Comparison of ENCODE assay signal across 36 cellular contexts in the genomic region with DNA sequence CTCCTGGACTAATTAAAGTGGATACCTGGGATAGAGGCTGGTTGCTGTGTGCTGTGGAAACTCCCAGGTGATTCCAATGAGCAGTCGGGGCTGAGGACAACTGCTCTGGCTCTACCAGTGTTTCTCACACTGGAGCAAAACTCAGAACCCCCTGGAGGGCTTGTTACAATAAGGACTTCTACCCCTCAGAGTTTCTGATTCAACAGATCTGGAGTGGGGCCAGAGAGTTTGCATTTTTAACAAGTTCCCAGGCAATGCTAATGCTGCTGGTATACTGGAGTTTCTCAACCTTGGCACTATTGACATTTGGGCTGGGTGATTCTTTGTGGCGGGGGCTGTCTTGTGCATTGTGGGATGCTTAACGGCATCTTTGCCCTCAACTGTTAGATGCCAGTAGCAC.
"Had no signal": no experiment of that assay in that cellular context is flagged by ENCODE, and none has a peak within 500 bp of the region (broad histone marks: within the 10 kb centered on the region; RNA-seq: fewer than 3 reads in every experiment).

No MANE protein-coding gene starts in this region.

- H3K27me3 ChIP-seq: body of pancreas had no signal

- FAIRE-seq: bronchial epithelial cell, colon, endometrium, endothelial cell of umbilical vein, frontal cortex had no signal

- H3K36me3 ChIP-seq: adrenal gland had no signal

- H3K36me3 Mint-ChIP-seq: activated CD4-positive, alpha-beta memory T cell treated with anti-CD3 and anti-CD28 coated beads for 36 hours; activated CD8-positive, alpha-beta memory T cell treated with anti-CD3 and anti-CD28 coated beads, Interleukin-2, amount 10 ng/mL, durations not matched to agents 7 days and 5 days; activated naive CD4-positive, alpha-beta T cell treated with anti-CD3 and anti-CD28 coated beads, Interleukin-2, amount 50 U/mL, for 24 hours; activated naive CD8-positive, alpha-beta T cell treated with anti-CD3 and anti-CD28 coated beads for 36 hours had no signal

- H3K9me3 Mint-ChIP-seq: activated CD4-positive, alpha-beta memory T cell treated with anti-CD3 and anti-CD28 coated beads for 36 hours; activated CD4-positive, alpha-beta T cell treated with anti-CD3 and anti-CD28 coated beads, Interleukin-2, amount 10 ng/mL, durations not matched to agents 24 days and 14 days; activated naive CD4-positive, alpha-beta T cell treated with anti-CD3 and anti-CD28 coated beads for 36 hours; activated naive CD4-positive, alpha-beta T cell treated with anti-CD3 and anti-CD28 coated beads, Interleukin-2, amount 50 U/mL, for 24 hours; activated naive CD8-positive, alpha-beta T cell treated with anti-CD3 and anti-CD28 coated beads for 36 hours; activated naive CD8-positive, alpha-beta T cell treated with anti-CD3 and anti-CD28 coated beads, Interleukin-2, amount 50 U/mL, for 24 hours; activated T-cell treated with anti-CD3 and anti-CD28 coated beads, Interleukin-2, amount 50 U/mL, for 24 hours; activated T-cell treated with anti-CD3 and anti-CD28 coated beads, Interleukin-2, amount 50 U/mL, for 72 hours; central memory CD8-positive, alpha-beta T cell; T-helper 2 cell treated with Interferon-gamma antibody and Interleukin-4, amounts not matched to agents 5 μg/mL and 100 μg/mL, for 36 hours had no signal

- H3K4me1 ChIP-seq: adrenal gland, body of pancreas had no signal

- DNase-seq: activated CD4-positive, alpha-beta memory T cell treated with anti-CD3 and anti-CD28 coated beads for 36 hours; activated CD4-positive, alpha-beta T cell treated with anti-CD3 and anti-CD28 coated beads for 36 hours; activated CD4-positive, alpha-beta T cell treated with anti-CD3 and anti-CD28 coated beads, Interleukin-2, amount 10 ng/mL, durations not matched to agents 24 days and 14 days; activated CD4-positive, CD25-positive, alpha-beta regulatory T cell; activated CD4-positive, CD25-positive, alpha-beta regulatory T cell treated with anti-CD3 and anti-CD28 coated beads, Interleukin-2, amount 50 U/mL, for 72 hours; activated CD8-positive, alpha-beta memory T cell treated with anti-CD3 and anti-CD28 coated beads, Interleukin-2, amount 10 ng/mL, durations not matched to agents 7 days and 5 days; activated CD8-positive, alpha-beta memory T cell treated with anti-CD3 and anti-CD28 coated beads, Interleukin-2, amount 50 U/mL, for 4 hours; activated CD8-positive, alpha-beta T cell treated with anti-CD3 and anti-CD28 coated beads, Interleukin-2, amount 10 ng/mL, durations not matched to agents 7 days and 5 days; activated gamma-delta T cell treated with Interleukin-2 at 50 U/mL for 16 hours; activated naive CD4-positive, alpha-beta T cell treated with anti-CD3 and anti-CD28 coated beads for 36 hours; activated naive CD8-positive, alpha-beta T cell treated with anti-CD3 and anti-CD28 coated beads for 36 hours; activated naive CD8-positive, alpha-beta T cell treated with anti-CD3 and anti-CD28 coated beads, Interleukin-2, amount 50 U/mL, for 24 hours; activated T-cell treated with anti-CD3 and anti-CD28 coated beads, Interleukin-2, amount 50 U/mL, for 24 hours; activated T-cell treated with anti-CD3 and anti-CD28 coated beads, Interleukin-2, amount 50 U/mL, for 72 hours; adrenal gland; amygdala; aorta; body of pancreas; cortex of kidney; dermis blood vessel endothelial cell; effector CD8-positive, alpha-beta T cell; foreskin fibroblast; head of caudate nucleus; hippocampal formation; T-helper 1 cell; T-helper 17 cell; T1000 had no signal

- H3K4me3 Mint-ChIP-seq: activated CD4-positive, alpha-beta memory T cell treated with anti-CD3 and anti-CD28 coated beads for 36 hours; activated CD4-positive, alpha-beta T cell treated with anti-CD3 and anti-CD28 coated beads for 36 hours; activated CD4-positive, alpha-beta T cell treated with anti-CD3 and anti-CD28 coated beads, Interleukin-2, amount 10 ng/mL, durations not matched to agents 24 days and 14 days; activated CD8-positive, alpha-beta memory T cell treated with anti-CD3 and anti-CD28 coated beads, Interleukin-2, amount 10 ng/mL, durations not matched to agents 7 days and 5 days; activated CD8-positive, alpha-beta T cell treated with anti-CD3 and anti-CD28 coated beads, Interleukin-2, amount 10 ng/mL, durations not matched to agents 7 days and 5 days; activated naive CD4-positive, alpha-beta T cell treated with anti-CD3 and anti-CD28 coated beads for 36 hours; activated naive CD4-positive, alpha-beta T cell treated with anti-CD3 and anti-CD28 coated beads, Interleukin-2, amount 50 U/mL, for 24 hours; activated naive CD8-positive, alpha-beta T cell treated with anti-CD3 and anti-CD28 coated beads for 36 hours; activated naive CD8-positive, alpha-beta T cell treated with anti-CD3 and anti-CD28 coated beads, Interleukin-2, amount 50 U/mL, for 24 hours; activated T-cell treated with anti-CD3 and anti-CD28 coated beads, Interleukin-2, amount 50 U/mL, for 24 hours; activated T-cell treated with anti-CD3 and anti-CD28 coated beads, Interleukin-2, amount 50 U/mL, for 72 hours; central memory CD8-positive, alpha-beta T cell; T-helper 17 cell; T-helper 2 cell treated with Interferon-gamma antibody and Interleukin-4, amounts not matched to agents 5 μg/mL and 100 μg/mL, for 36 hours had no signal

- H3K27ac Mint-ChIP-seq: activated CD4-positive, alpha-beta memory T cell treated with anti-CD3 and anti-CD28 coated beads for 36 hours; activated CD4-positive, alpha-beta T cell treated with anti-CD3 and anti-CD28 coated beads for 36 hours; activated CD4-positive, alpha-beta T cell treated with anti-CD3 and anti-CD28 coated beads, Interleukin-2, amount 10 ng/mL, durations not matched to agents 24 days and 14 days; activated CD8-positive, alpha-beta memory T cell treated with anti-CD3 and anti-CD28 coated beads, Interleukin-2, amount 10 ng/mL, durations not matched to agents 7 days and 5 days; activated CD8-positive, alpha-beta T cell treated with anti-CD3 and anti-CD28 coated beads, Interleukin-2, amount 10 ng/mL, durations not matched to agents 7 days and 5 days; activated naive CD4-positive, alpha-beta T cell treated with anti-CD3 and anti-CD28 coated beads for 36 hours; activated naive CD4-positive, alpha-beta T cell treated with anti-CD3 and anti-CD28 coated beads, Interleukin-2, amount 50 U/mL, for 24 hours; activated naive CD8-positive, alpha-beta T cell treated with anti-CD3 and anti-CD28 coated beads for 36 hours; activated naive CD8-positive, alpha-beta T cell treated with anti-CD3 and anti-CD28 coated beads, Interleukin-2, amount 50 U/mL, for 24 hours; activated T-cell treated with anti-CD3 and anti-CD28 coated beads, Interleukin-2, amount 50 U/mL, for 24 hours; activated T-cell treated with anti-CD3 and anti-CD28 coated beads, Interleukin-2, amount 50 U/mL, for 72 hours; T-helper 17 cell; T-helper 2 cell treated with Interferon-gamma antibody and Interleukin-4, amounts not matched to agents 5 μg/mL and 100 μg/mL, for 36 hours had no signal

- H3K4me3 ChIP-seq: adrenal gland, body of pancreas had no signal

- H3K4me1 Mint-ChIP-seq: activated CD4-positive, alpha-beta T cell treated with anti-CD3 and anti-CD28 coated beads for 36 hours; activated CD4-positive, alpha-beta T cell treated with anti-CD3 and anti-CD28 coated beads, Interleukin-2, amount 10 ng/mL, durations not matched to agents 24 days and 14 days; activated CD8-positive, alpha-beta memory T cell treated with anti-CD3 and anti-CD28 coated beads, Interleukin-2, amount 10 ng/mL, durations not matched to agents 7 days and 5 days; activated naive CD4-positive, alpha-beta T cell treated with anti-CD3 and anti-CD28 coated beads, Interleukin-2, amount 50 U/mL, for 24 hours; activated naive CD8-positive, alpha-beta T cell treated with anti-CD3 and anti-CD28 coated beads for 36 hours; activated naive CD8-positive, alpha-beta T cell treated with anti-CD3 and anti-CD28 coated beads, Interleukin-2, amount 50 U/mL, for 24 hours; central memory CD8-positive, alpha-beta T cell; T-helper 17 cell had no signal

- H3K9me3 ChIP-seq: adrenal gland had no signal

- H3K27ac ChIP-seq: adrenal gland, body of pancreas, epithelial cell of prostate had no signal

- H3K27me3 Mint-ChIP-seq: activated CD4-positive, alpha-beta T cell treated with anti-CD3 and anti-CD28 coated beads, Interleukin-2, amount 10 ng/mL, durations not matched to agents 24 days and 14 days; activated CD8-positive, alpha-beta memory T cell treated with anti-CD3 and anti-CD28 coated beads, Interleukin-2, amount 10 ng/mL, durations not matched to agents 7 days and 5 days; activated naive CD8-positive, alpha-beta T cell treated with anti-CD3 and anti-CD28 coated beads for 36 hours; activated naive CD8-positive, alpha-beta T cell treated with anti-CD3 and anti-CD28 coated beads, Interleukin-2, amount 50 U/mL, for 24 hours; central memory CD8-positive, alpha-beta T cell; T-helper 17 cell had no signal
